8 cellular contexts compared by ENCODE assay signal in the genomic region with DNA sequence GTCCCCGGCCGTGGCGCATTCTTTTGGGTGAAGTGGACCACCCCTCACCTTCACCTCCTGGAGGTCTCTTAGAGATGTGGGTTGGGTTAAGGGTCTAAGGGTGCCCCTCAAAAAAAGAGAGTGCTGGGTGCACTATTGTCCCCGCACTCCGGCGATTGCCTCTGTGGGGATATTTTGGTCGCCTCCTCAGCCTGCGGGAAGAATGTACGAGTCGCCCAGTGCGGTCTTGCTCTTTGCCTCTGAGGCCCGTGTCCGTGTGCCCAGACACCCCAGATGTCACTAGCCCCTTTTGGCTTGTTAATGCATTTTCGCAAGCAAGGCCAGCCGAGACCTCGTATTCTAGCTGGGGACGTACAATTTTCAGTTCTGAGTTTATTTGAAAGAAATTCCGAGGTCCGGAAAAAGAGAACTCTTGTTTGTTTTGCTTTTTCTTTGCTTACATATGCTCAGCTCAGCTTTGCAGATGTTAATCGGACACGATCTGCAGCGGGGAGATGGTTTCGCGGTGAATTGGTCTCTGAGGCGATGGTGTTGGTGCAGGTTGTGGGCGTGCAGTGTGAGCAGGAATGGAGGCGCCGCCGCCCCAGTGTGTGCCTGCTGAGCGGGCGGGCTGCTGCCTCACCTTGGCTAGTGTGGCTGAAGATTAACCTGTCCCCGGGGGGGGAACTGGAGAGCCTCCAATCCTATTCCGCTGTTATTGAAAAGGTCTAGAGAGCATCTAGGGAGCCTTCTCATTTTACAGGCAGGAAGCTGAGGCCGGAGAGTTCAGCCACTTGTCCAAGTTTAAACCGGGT. TPM values are rescaled to one million over a fixed set of nuclear protein-coding genes. Genes with fewer than 3 reads are reported as not detected.
DNase-seq lines count a peak whose midpoint lies in the region; ATAC-seq, FAIRE-seq and TF ChIP-seq lines count a peak whose summit lies in the region.

No MANE protein-coding gene starts in this region.

- peak overlapping the region; percentile 19 for H3K56ac ChIP-seq in H1 (replicated peaks; ENCODE audit: insufficient read length, low read depth, low read length)

- peaks cover 0 to 28% (median 8%) of the 10 kb centered on the region in 4 experiments; a peak in 4 of 8 replicates for H3K36me3 ChIP-seq in H1 (ENCODE audit: control insufficient read depth in 2 of 4, insufficient read depth in 4 of 4, low read length in 3 of 4)
- H3K36me3 ChIP-seq in mucosa of rectum (ENCODE audit: control insufficient read depth in 2 of 2, insufficient read depth in 2 of 2, low read length in 2 of 2) = peaks cover 0 to 3% of the 10 kb centered on the region in 2 donors

- no peak overlapping the region for H3K23ac ChIP-seq in H1 (ENCODE audit: insufficient read length)

- H4K5ac ChIP-seq in H1 (ENCODE audit: insufficient read length, low read depth, low read length) = peak overlapping the region; percentile 19

- peak overlapping the region in 3 of 4 experiments; percentile 63 to 91 (median 70); a peak in 6 of 7 replicates for H3K9ac ChIP-seq in H1 (replicated peaks in 1 of 4; ENCODE audit: extremely low read depth in 1 of 4, low read depth in 3 of 4, low read length in 3 of 4)
- peak overlapping the region; percentile 52 to 78 for H3K9ac ChIP-seq in mucosa of rectum (ENCODE audit: low read depth in 1 of 2, low read length in 2 of 2)

- peaks cover 2% of the 10 kb centered on the region for H3K79me1 ChIP-seq in H1 (ENCODE audit: low read depth, low read length)

- no peak for TF ChIP-seq RAD21 in H1 (IDR thresholded peaks at IDR 0.05 in 1 of 2, conservative IDR thresholded peaks at IDR 0.05 in 1 of 2; ENCODE audit: low read depth in 2 of 2, low read length in 2 of 2)

- H2AK5ac ChIP-seq in H1 (ENCODE audit: low read depth, low read length) = peak overlapping the region; percentile 25; the same call in 1 of the 2 replicates

- peak overlapping the region; percentile 93; the same call in 1 of the 2 replicates for H3K18ac ChIP-seq in H1 (ENCODE audit: extremely low read depth, low read length)

- TF ChIP-seq POLR2A in H1 (IDR thresholded peaks at IDR 0.05; ENCODE audit: control extremely low read depth in 1 of 2, low read depth in 2 of 2, low read length in 2 of 2) = 0 out of 3 replicates have a peak, but pooled peaks of 1 of the 2 experiments have one; percentile 45

- no peak for FAIRE-seq in H1 (lab: Jason Lieb, UNC)

- H3K9me3 ChIP-seq in H1 (ENCODE audit: insufficient read depth in 2 of 2, low read depth in 1 of 2, low read length in 1 of 2) = no peaks in the 10 kb centered on the region; a peak in 1 of 4 replicates
- H3K9me3 ChIP-seq in mucosa of rectum (ENCODE audit: control insufficient read depth in 2 of 2, low read length in 2 of 2) = no peaks in the 10 kb centered on the region

- no peak for TF ChIP-seq EP300 in H1 (IDR thresholded peaks at IDR 0.05; ENCODE audit: borderline replicate concordance in 1 of 2, low read depth in 2 of 2, low read length in 2 of 2)

- no peak overlapping the region for H2BK20ac ChIP-seq in H1 (ENCODE audit: low read length)

- H3K14ac ChIP-seq in H1 (ENCODE audit: insufficient read length) = no peak overlapping the region

- peaks cover 0 to 2% of the 10 kb centered on the region in 2 experiments for H4K20me1 ChIP-seq in H1 (replicated peaks in 1 of 2; ENCODE audit: control insufficient read depth in 1 of 2, insufficient read depth in 2 of 2, low read length in 2 of 2)

- H2BK5ac ChIP-seq in H1 (ENCODE audit: low read depth, low read length) = peak overlapping the region; percentile 83

- H3K9me3 Mint-ChIP-seq in activated CD8-positive, alpha-beta T cell treated with anti-CD3 and anti-CD28 coated beads for 36 hours = peaks cover 7% of the 10 kb centered on the region

- H3K4ac ChIP-seq in H1 (replicated peaks; ENCODE audit: insufficient read length, low read depth, low read length) = peak overlapping the region; percentile 40

- POLR2A ChIA-PET in activated CD8-positive, alpha-beta T cell treated with anti-CD3 and anti-CD28 coated beads for 36 hours (lab: Charles Lee) = interaction anchor here (0.6 to 5.3 kb wide), 26 partner anchors 9 to 208 kb away, joined by 3 to 39 read pairs (median 5); a partner anchor contains a TSS
- POLR2A ChIA-PET in H1 (lab: Charles Lee; ENCODE audit: partially characterized antibody) = interaction anchor here (0.6 to 3.4 kb wide), 30 partner anchors 8 to 364 kb away, joined by 3 to 17 read pairs (median 4); a partner anchor contains a TSS

- H3K4me1 ChIP-seq in H1 (replicated peaks in 1 of 4; ENCODE audit: control insufficient read depth in 3 of 4, insufficient read depth in 4 of 4, low read length in 3 of 4) (peaks cover 10 to 17% (median 14%) of the 10 kb centered on the region in 4 experiments; a peak in 6 of 7 replicates), mucosa of rectum (ENCODE audit: control insufficient read depth in 2 of 2, insufficient read depth in 2 of 2, low read length in 2 of 2) (peaks cover 4 to 7% of the 10 kb centered on the region in 2 donors)

- H4K8ac ChIP-seq in H1 (ENCODE audit: extremely low read depth, insufficient read depth, low read length) = peak overlapping the region; percentile 60

- H3K4me2 ChIP-seq in H1 (ENCODE audit: insufficient read depth in 1 of 2, low read depth in 2 of 2, low read length in 2 of 2) = peak overlapping the region; percentile 72 to 91

- no peak overlapping the region for H2AFZ ChIP-seq in H1 (ENCODE audit: low read length)

- H3K27me3 ChIP-seq in H1 (replicated peaks in 1 of 4; ENCODE audit: control insufficient read depth in 3 of 4, extremely low read depth in 1 of 4, insufficient read depth in 3 of 4, low read length in 3 of 4) (peaks cover 0 to 6% (median 0%) of the 10 kb centered on the region in 4 experiments; a peak in 2 of 7 replicates), mucosa of rectum (ENCODE audit: control insufficient read depth in 2 of 2, insufficient read depth in 2 of 2, low read length in 2 of 2) (no peaks in the 10 kb centered on the region)

- intact Hi-C loops in activated CD8-positive, alpha-beta T cell treated with anti-CD3 and anti-CD28 coated beads for 36 hours (cut with micrococcal nuclease) = loop anchor here (2.0 to 5.0 kb wide), 3 partner anchors 49 to 96 kb away; no protein-coding TSS in a partner anchor

- ATAC-seq in GM21619 (IDR thresholded peaks at IDR 0.05; ENCODE audit: unreplicated experiment) = peak; percentile 44
- peak; percentile 46 for ATAC-seq in activated CD8-positive, alpha-beta T cell treated with anti-CD3 and anti-CD28 coated beads for 36 hours

- H3K4me1 Mint-ChIP-seq in activated CD8-positive, alpha-beta T cell treated with anti-CD3 and anti-CD28 coated beads for 36 hours (ENCODE audit: low read depth) = peaks cover 32% of the 10 kb centered on the region

- no peaks in the 10 kb centered on the region for H3K27me3 Mint-ChIP-seq in activated CD8-positive, alpha-beta T cell treated with anti-CD3 and anti-CD28 coated beads for 36 hours

- peak overlapping the region; percentile 97 for H3K4me3 Mint-ChIP-seq in activated CD8-positive, alpha-beta T cell treated with anti-CD3 and anti-CD28 coated beads for 36 hours

- peak overlapping the region; percentile 92; the same call in 1 of the 2 replicates for H2BK15ac ChIP-seq in H1 (ENCODE audit: low read length)

- CTCF ChIA-PET in activated CD8-positive, alpha-beta T cell treated with anti-CD3 and anti-CD28 coated beads for 36 hours (lab: Charles Lee) = interaction anchor here (0.8 to 3.4 kb wide), 19 partner anchors 8 to 233 kb away, joined by 3 to 33 read pairs (median 5); a partner anchor contains a TSS
- CTCF ChIA-PET in H1 (lab: Charles Lee; ENCODE audit: partially characterized antibody) = interaction anchor here (0.6 to 4.7 kb wide), 18 partner anchors 8 to 208 kb away, joined by 3 to 22 read pairs (median 4); a partner anchor contains a TSS

- WGBS in H1 (ENCODE audit: extremely low coverage in 1 of 2, insufficient coverage in 1 of 2, insufficient read length in 1 of 2, insufficient replicate concordance in 2 of 2, low coverage in 1 of 2, low lambda C conversion rate in 2 of 2, missing lambda C conversion rate in 1 of 2), 2 experiments = 2% methylated on average over 34 of the region's 35 CpGs; no CpG with 5 or more reads in 1 of the 2 experiments

- H3K4me3 ChIP-seq in H1 (ENCODE audit: extremely low read depth in 1 of 4, insufficient read depth in 2 of 4, low read depth in 3 of 4, low read length in 4 of 4) (peak overlapping the region; percentile 76 to 89 (median 80)), mucosa of rectum (ENCODE audit: low read length in 2 of 2) (peak overlapping the region; percentile 75 to 77)

- peak overlapping the region; percentile 84; the same call in 1 of the 2 replicates for H2BK12ac ChIP-seq in H1 (ENCODE audit: low read depth, low read length)

- peak overlapping the region; percentile 93 for H3K27ac Mint-ChIP-seq in activated CD8-positive, alpha-beta T cell treated with anti-CD3 and anti-CD28 coated beads for 36 hours

- peaks cover 16 to 53% of the 10 kb centered on the region in 2 experiments for H3K79me2 ChIP-seq in H1 (ENCODE audit: control insufficient read depth in 1 of 2, insufficient read depth in 2 of 2, low read length in 2 of 2)

- peak overlapping the region; percentile 75 for H4K91ac ChIP-seq in H1 (replicated peaks; ENCODE audit: insufficient read length, low read length)

- H3K27ac ChIP-seq in H1 (ENCODE audit: low read depth, low read length) (no peak overlapping the region), mucosa of rectum (ENCODE audit: low read depth in 2 of 2, low read length in 2 of 2) (peak overlapping the region; percentile 65 to 83)

- TF ChIP-seq CTCF in activated CD8-positive, alpha-beta T cell treated with anti-CD3 and anti-CD28 coated beads for 36 hours (IDR thresholded peaks at IDR 0.05) = no peak
- TF ChIP-seq CTCF in H1 (IDR thresholded peaks at IDR 0.05; ENCODE audit: control extremely low read depth in 1 of 3, insufficient read depth in 1 of 3, low read depth in 1 of 3, low read length in 3 of 3) = no peak

- H3K36me3 Mint-ChIP-seq in activated CD8-positive, alpha-beta T cell treated with anti-CD3 and anti-CD28 coated beads for 36 hours (ENCODE audit: low read depth) = peaks cover 27% of the 10 kb centered on the region

- peaks cover 15% of the 10 kb centered on the region for H3K23me2 ChIP-seq in H1 (ENCODE audit: low read depth, low read length)

- H2BK120ac ChIP-seq in H1 (replicated peaks; ENCODE audit: low read depth, low read length) = no peak overlapping the region

- DNase-seq in COR-L47 (lab: John Stamatoyannopoulos, UW) (peak; percentile 6), NCI-H1105 (lab: John Stamatoyannopoulos, UW) (peak; percentile 59), H1 (ENCODE audit: low read depth in 1 of 2, low spot score in 2 of 2) (peak in 1 of 2 experiments; percentile 60), cerebellum (ENCODE audit: low spot score) (no peak)
- DNase-seq in activated CD8-positive, alpha-beta T cell treated with anti-CD3 and anti-CD28 coated beads for 36 hours = peak; percentile 82
- DNase-seq in stimulated activated CD8-positive, alpha-beta memory T cell treated with anti-CD3 and anti-CD28 coated beads, Interleukin-7, amount 100 ng/mL, for 48 hours (ENCODE audit: extremely low read depth in 1 of 2, low read depth in 1 of 2) = peak; percentile 47 to 70

RNA-seq across cellular contexts. Expression of a gene that starts 1.4 kb away (rescaled TPM):
- total RNA-seq in activated CD8-positive, alpha-beta T cell treated with anti-CD3 and anti-CD28 coated beads for 36 hours = 10 to 100 TPM; 84.6 to 99.2 TPM
- 75.9 and 80.9 TPM in 2 replicates for total RNA-seq in H1 (2021; fragmentation: NEBNext Ultra II Directional; extraction: Animal tissue kit (Norgen Biotek cat#: 25700))
- polyA plus RNA-seq in H1 (2011; rRNA removed) = 41.8 and 62.8 TPM in 2 replicates
- 46.7 TPM for polyA plus RNA-seq in H1 (2011; cell fraction: cytosol; rRNA removed)
- polyA plus RNA-seq in H1 (2011; cell fraction: nucleus; rRNA removed) = 45.9 TPM
- 52.3 to 63.2 TPM (median 56.4 TPM) in 4 replicates for polyA plus RNA-seq in H1 (2012, experiment 1 of 2)
- polyA plus RNA-seq in H1 (2012, experiment 2 of 2) = 24.9 TPM
- 76.2 TPM for polyA plus RNA-seq in H1 (2013, experiment 1 of 2)
- 85.7 TPM for polyA plus RNA-seq in H1 (2013, experiment 2 of 2)
- polyA minus RNA-seq in H1 (2011; rRNA and poly(A)+ RNA removed) = 159 and 242 TPM in 2 replicates
- polyA minus RNA-seq in H1 (2011; cell fraction: cytosol; rRNA and poly(A)+ RNA removed) = 60.2 TPM
- 99.7 TPM for polyA minus RNA-seq in H1 (2011; cell fraction: nucleus; rRNA and poly(A)+ RNA removed)
- total RNA-seq in cerebellum = 32.5 TPM
